ENCODE assay signal across 8 cellular contexts in genomic region chr14:94342334-94342934, GRCh38.
DNase-seq lines count a peak whose midpoint lies in the region; ATAC-seq lines count a peak whose summit lies in the region.

No MANE protein-coding gene starts in this region.

- no peaks in the 10 kb centered on the region for H3K36me3 ChIP-seq in subcutaneous abdominal adipose tissue (ENCODE audit: control insufficient read depth in 5 of 5, insufficient read depth in 5 of 5, low read length in 5 of 5)

- peak overlapping the region; percentile 6 for H3K27ac ChIP-seq in subcutaneous abdominal adipose tissue (ENCODE audit: low read depth, low read length)

- ATAC-seq in GM18858 (IDR thresholded peaks at IDR 0.05; ENCODE audit: unreplicated experiment), result no peak

- peaks cover 3 to 29% (median 20%) of the 10 kb centered on the region in 5 donors for H3K4me1 ChIP-seq in subcutaneous abdominal adipose tissue (ENCODE audit: control insufficient read depth in 5 of 5, insufficient read depth in 5 of 5, low read length in 5 of 5)

- H3K4me3 ChIP-seq in subcutaneous abdominal adipose tissue (ENCODE audit: low read depth in 1 of 5, low read length in 5 of 5), result peak overlapping the region in 1 of 5 donors; percentile 31

- H3K9me3 ChIP-seq in subcutaneous abdominal adipose tissue (ENCODE audit: control insufficient read depth in 5 of 5, low read length in 5 of 5), result no peaks in the 10 kb centered on the region

- peaks cover 0 to 4% (median 0%) of the 10 kb centered on the region in 5 donors for H3K27me3 ChIP-seq in subcutaneous abdominal adipose tissue (ENCODE audit: control insufficient read depth in 5 of 5, insufficient read depth in 4 of 5, low read length in 5 of 5)

- DNase-seq in CD1c-positive myeloid dendritic cell (ENCODE audit: extremely low spot score), result peak; percentile 67
- DNase-seq in Kasumi-1 (lab: John Stamatoyannopoulos, UW), result peak; percentile 70 to 74
- DNase-seq in amniotic epithelial cell (ENCODE audit: low read depth), result peak; percentile 94
- peak; percentile 72 for DNase-seq in hepatic stellate cell (ENCODE audit: low spot score)
- no peak for DNase-seq in islet precursor cell
- no peak for DNase-seq in NCI-H526 (lab: John Stamatoyannopoulos, UW)

- no peak overlapping the region for H3K9ac ChIP-seq in subcutaneous abdominal adipose tissue (ENCODE audit: low read length in 5 of 5)

Comparison
In these comparisons a context has a peak if more than half of its experiments do, and no peak if none do; other contexts are left out.
1. DNase-seq: peak in CD1c-positive myeloid dendritic cell (single experiment), Kasumi-1 (2 of 2), amniotic epithelial cell (single experiment) and hepatic stellate cell (single experiment); none in islet precursor cell (single experiment) and NCI-H526 (0 of 2).